ENCODE assay signal across 1 cellular context in genomic region chr1:165911609-165912281, GRCh38.
TF ChIP-seq lines count a peak whose summit lies in the region.

No MANE protein-coding gene starts in this region.

TF ChIP-seq in IMR-90, 13 proteins besides CTCF, POLR2A, EP300 and RAD21:
- TF ChIP-seq CEBPB (IDR thresholded peaks at IDR 0.05; ENCODE audit: low read depth, low read length) = no peak
- no peak for TF ChIP-seq MAFK (IDR thresholded peaks at IDR 0.05; ENCODE audit: low read depth, low read length)
- no peak for TF ChIP-seq MXI1 (IDR thresholded peaks at IDR 0.05; ENCODE audit: borderline replicate concordance, low read depth, low read length)
